ENCODE assay signal across 8 cellular contexts in the genomic region with DNA sequence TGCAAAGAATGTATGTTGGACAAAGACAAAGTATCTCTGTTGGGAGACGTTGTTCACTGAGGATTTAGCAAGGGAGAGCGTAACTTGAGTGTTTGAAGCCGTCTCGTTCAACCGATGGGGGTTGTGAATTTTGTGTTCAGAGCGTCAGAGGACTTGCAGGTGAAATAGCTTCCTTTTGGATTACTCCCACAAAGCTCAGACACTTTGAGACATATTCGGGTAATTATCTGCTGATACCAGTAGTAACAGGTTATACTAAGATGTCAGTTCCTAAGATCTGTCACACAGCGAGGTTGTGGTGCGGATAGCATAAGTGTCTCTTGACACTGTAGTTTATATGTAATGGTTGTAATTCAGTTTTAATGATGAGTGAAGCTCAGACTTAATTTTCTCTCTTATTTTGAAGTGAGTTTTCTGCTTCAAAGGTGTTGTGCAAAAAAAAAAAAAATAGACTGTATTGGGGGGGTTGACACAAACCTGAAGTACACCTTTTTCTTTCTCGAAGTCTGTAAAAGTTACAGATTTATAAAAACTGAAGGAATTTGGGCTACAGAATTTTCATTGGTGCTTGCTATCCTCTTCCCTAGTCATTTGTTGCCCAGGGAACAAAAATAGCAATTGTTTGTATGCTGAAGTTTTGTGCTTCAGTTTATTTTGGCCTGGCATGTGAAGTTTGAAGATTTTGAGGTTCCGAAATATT. TPM values are rescaled to one million over a fixed set of nuclear protein-coding genes. Genes with fewer than 3 reads are reported as not detected.
A peak's percentile ranks its signal among the peaks of the same experiment; 100 is the strongest.
DNase-seq lines count a peak whose midpoint lies in the region; ATAC-seq, FAIRE-seq and TF ChIP-seq lines count a peak whose summit lies in the region.

No MANE protein-coding gene starts in this region.

- TF ChIP-seq EP300 in SK-N-SH (IDR thresholded peaks at IDR 0.05; ENCODE audit: borderline replicate concordance in 1 of 2, low read depth in 1 of 2, low read length in 1 of 2) (no peak), esophagus muscularis mucosa (IDR thresholded peaks at IDR 0.05) (no peak)

- H3K4me1 ChIP-seq in SK-N-SH (ENCODE audit: control insufficient read depth in 1 of 2, insufficient read depth in 2 of 2, low read depth in 1 of 2, low read length in 1 of 2) (peaks cover 21 to 26% of the 10 kb centered on the region in 2 experiments; a peak in 3 of 4 replicates), esophagus muscularis mucosa (peaks cover 37 to 87% (median 73%) of the 10 kb centered on the region in 4 donors), pancreas (peaks cover 13 to 47% (median 25%) of the 10 kb centered on the region in 3 donors)

- H3K9me3 ChIP-seq in SK-N-SH, result no peaks in the 10 kb centered on the region
- H3K9me3 ChIP-seq in esophagus muscularis mucosa, result no peaks in the 10 kb centered on the region
- H3K9me3 ChIP-seq in pancreas, result no peaks in the 10 kb centered on the region

- H3K36me3 ChIP-seq in SK-N-SH (replicated peaks in 1 of 2; ENCODE audit: control insufficient read depth in 1 of 2, insufficient read depth in 2 of 2, low read length in 1 of 2) (peaks cover 0 to 4% of the 10 kb centered on the region in 2 experiments), esophagus muscularis mucosa (no peaks in the 10 kb centered on the region), pancreas (no peaks in the 10 kb centered on the region)

- H3K36me3 Mint-ChIP-seq in T-cell, result peaks cover 3% of the 10 kb centered on the region

- no peak for FAIRE-seq in pancreas (lab: Jason Lieb, UNC)

- POLR2A ChIA-PET in SK-N-SH (lab: Yijun Ruan, JAX) (interaction anchor here (0.9 to 2.2 kb wide), 6 partner anchors 11 to 126 kb away, joined by 3 to 7 read pairs (median 3); no protein-coding TSS in a partner anchor), T-cell (lab: Charles Lee) (interaction anchor here (0.5 to 1.1 kb wide), 13 partner anchors 10 to 284 kb away, joined by 3 to 8 read pairs (median 4); no protein-coding TSS in a partner anchor)

- no peaks in the 10 kb centered on the region for H3K9me3 Mint-ChIP-seq in T-cell

- TF ChIP-seq RAD21 in SK-N-SH (IDR thresholded peaks at IDR 0.05; ENCODE audit: low read length), result no peak

- no peak for ATAC-seq in SK-N-SH treated with all-trans-retinoic acid at 6 μM for 48 hours
- no peak for ATAC-seq in T-cell (replicated peaks in 1 of 4)
- no peak for ATAC-seq in pancreas
- no peak for ATAC-seq in HG02970 (IDR thresholded peaks at IDR 0.05; ENCODE audit: low FRiP score, unreplicated experiment)
- ATAC-seq in GM19455 (IDR thresholded peaks at IDR 0.05; ENCODE audit: unreplicated experiment), result no peak
- no peak for ATAC-seq in HG02981 (IDR thresholded peaks at IDR 0.05; ENCODE audit: unreplicated experiment)

- no peaks in the 10 kb centered on the region for H3K27me3 Mint-ChIP-seq in T-cell

- intact Hi-C loops in esophagus muscularis mucosa (cut with DNase I), result loop anchor here (5.0 to 10.0 kb wide), 3 partner anchors 95 to 152 kb away; a partner anchor contains a TSS
- intact Hi-C loops in pancreas (cut with DNase I), result no loop called here

- peak overlapping the region; percentile 85 for H3K4me2 ChIP-seq in SK-N-SH

- no peak for TF ChIP-seq POLR2A in esophagus muscularis mucosa (IDR thresholded peaks at IDR 0.05; ENCODE audit: low read depth)

- CTCF ChIA-PET in SK-N-SH (lab: Yijun Ruan, JAX), result interaction anchor here (0.8 to 3.3 kb wide), 10 partner anchors 10 to 126 kb away, joined by 3 to 13 read pairs (median 3); no protein-coding TSS in a partner anchor
- CTCF ChIA-PET in T-cell (lab: Charles Lee), result interaction anchor here (0.6 to 1.3 kb wide), 5 partner anchors 23 to 179 kb away, joined by 3 to 5 read pairs (median 3); no protein-coding TSS in a partner anchor

- H3K27me3 ChIP-seq in SK-N-SH (ENCODE audit: insufficient read depth), result no peaks in the 10 kb centered on the region
- H3K27me3 ChIP-seq in esophagus muscularis mucosa, result no peaks in the 10 kb centered on the region
- H3K27me3 ChIP-seq in pancreas, result no peaks in the 10 kb centered on the region

- H3K79me2 ChIP-seq in SK-N-SH (ENCODE audit: insufficient read depth), result peaks cover 61% of the 10 kb centered on the region

- H3K27ac Mint-ChIP-seq in T-cell, result peak overlapping the region; percentile 88 to 91

- H3K4me3 Mint-ChIP-seq in T-cell, result peak overlapping the region; percentile 88 to 92 (median 89)

- H3K4me1 Mint-ChIP-seq in T-cell, result peaks cover 57 to 65% (median 65%) of the 10 kb centered on the region in 3 donors

- H3F3A ChIP-seq in SK-N-SH (replicated peaks; ENCODE audit: insufficient read depth), result peaks cover 39% of the 10 kb centered on the region

- DNase-seq in SK-N-SH, result peak; percentile 17
- DNase-seq in T-cell, result peak in 13 of 34 experiments; percentile 1 to 24 (median 5)
- DNase-seq in esophagus muscularis mucosa (ENCODE audit: extremely low spot score), result no peak
- DNase-seq in pancreas, result no peak

- whole genome bisulfite sequencing in SK-N-SH (ENCODE audit: low lambda C conversion rate), result 17% methylated on average over 11 of the region's 11 CpGs
- 10% methylated on average over 11 of the region's 11 CpGs for WGBS in esophagus muscularis mucosa
- WGBS in pancreas, 2 donors, result 2 to 3% methylated on average over 11 of the region's 11 CpGs

- H3K9me2 ChIP-seq in SK-N-SH, result no peaks in the 10 kb centered on the region

- peaks cover 59% of the 10 kb centered on the region for H4K20me1 ChIP-seq in SK-N-SH (ENCODE audit: insufficient read depth)

- peak overlapping the region; percentile 91 for H3K9ac ChIP-seq in SK-N-SH

- TF ChIP-seq CTCF in SK-N-SH (IDR thresholded peaks at IDR 0.05), result no peak
- TF ChIP-seq CTCF in esophagus muscularis mucosa (IDR thresholded peaks at IDR 0.05), result no peak
- no peak for TF ChIP-seq CTCF in pancreas (IDR thresholded peaks at IDR 0.05)

- no peak overlapping the region for H2AFZ ChIP-seq in SK-N-SH (ENCODE audit: low read depth)

- H3K4me3 ChIP-seq in SK-N-SH (ENCODE audit: low read depth in 2 of 2, low read length in 1 of 2) (peak overlapping the region; percentile 86 to 92), esophagus muscularis mucosa (peak overlapping the region; percentile 86 to 98 (median 90)), pancreas (peak overlapping the region; percentile 79 to 94 (median 86))

- H3K27ac ChIP-seq in SK-N-SH (ENCODE audit: low read depth in 2 of 2, low read length in 1 of 2) (peak overlapping the region; percentile 85 to 95), esophagus muscularis mucosa (replicated peaks in 1 of 4) (peak overlapping the region; percentile 95 to 98 (median 97)), pancreas (peak overlapping the region; percentile 82 to 98 (median 96))

TF ChIP-seq in SK-N-SH, 30 proteins besides CTCF, POLR2A, EP300 and RAD21:
- TF ChIP-seq RFX5 (IDR thresholded peaks at IDR 0.05; ENCODE audit: low read length) (peak; percentile 95), ELF1 (IDR thresholded peaks at IDR 0.05) (no peak), TAF1 (IDR thresholded peaks at IDR 0.05; ENCODE audit: borderline replicate concordance, low read depth, low read length) (no peak), NFIC (IDR thresholded peaks at IDR 0.05; ENCODE audit: borderline replicate concordance) (no peak)

TF ChIP-seq in SK-N-SH treated with all-trans-retinoic acid at 6 μM for 48 hours, 23 proteins besides CTCF, POLR2A, EP300 and RAD21:
- TF ChIP-seq ARNTL (CRISPR knock-in tag; IDR thresholded peaks at IDR 0.05; ENCODE audit: borderline replicate concordance, low read depth) (no peak), OSR1 (CRISPR knock-in tag; IDR thresholded peaks at IDR 0.05) (no peak), ESRRG (CRISPR knock-in tag; IDR thresholded peaks at IDR 0.05) (no peak), GLIS3 (CRISPR knock-in tag; IDR thresholded peaks at IDR 0.05) (no peak), ZNF70 (CRISPR knock-in tag; IDR thresholded peaks at IDR 0.05) (no peak), TOX (CRISPR knock-in tag; IDR thresholded peaks at IDR 0.05; ENCODE audit: borderline replicate concordance) (no peak), ZNF8 (CRISPR knock-in tag; IDR thresholded peaks at IDR 0.05) (no peak)
- TF ChIP-seq, protein P1, sequence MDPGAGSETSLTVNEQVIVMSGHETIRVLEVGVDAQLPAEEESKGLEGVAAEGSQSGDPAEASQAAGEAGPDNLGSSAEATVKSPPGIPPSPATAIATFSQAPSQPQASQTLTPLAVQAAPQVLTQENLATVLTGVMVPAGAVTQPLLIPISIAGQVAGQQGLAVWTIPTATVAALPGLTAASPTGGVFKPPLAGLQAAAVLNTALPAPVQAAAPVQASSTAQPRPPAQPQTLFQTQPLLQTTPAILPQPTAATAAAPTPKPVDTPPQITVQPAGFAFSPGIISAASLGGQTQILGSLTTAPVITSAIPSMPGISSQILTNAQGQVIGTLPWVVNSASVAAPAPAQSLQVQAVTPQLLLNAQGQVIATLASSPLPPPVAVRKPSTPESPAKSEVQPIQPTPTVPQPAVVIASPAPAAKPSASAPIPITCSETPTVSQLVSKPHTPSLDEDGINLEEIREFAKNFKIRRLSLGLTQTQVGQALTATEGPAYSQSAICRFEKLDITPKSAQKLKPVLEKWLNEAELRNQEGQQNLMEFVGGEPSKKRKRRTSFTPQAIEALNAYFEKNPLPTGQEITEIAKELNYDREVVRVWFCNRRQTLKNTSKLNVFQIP (CRISPR knock-in tag; IDR thresholded peaks at IDR 0.05; ENCODE audit: borderline replicate concordance, low read depth), result no peak

RNA-seq across cellular contexts. Expression of a gene that starts 1.7 kb away (rescaled TPM):
- polyA plus RNA-seq in SK-N-SH (2012; rRNA removed), result 36.6 and 44.7 TPM in 2 replicates
- 16.6 and 21.0 TPM in 2 replicates for polyA plus RNA-seq in SK-N-SH (2012; cell fraction: cytosol; rRNA removed)
- 212 and 236 TPM in 2 replicates for polyA plus RNA-seq in SK-N-SH (2012; cell fraction: nucleus; rRNA removed)
- 100 to 1,000 TPM; 122 to 204 (median 137) TPM for total RNA-seq in T-cell
- 10 to 100 TPM; 56.5 to 66.7 (median 61.8) TPM for total RNA-seq in esophagus muscularis mucosa
- 10 to 100 TPM; 32.9 to 57.7 (median 34.5) TPM for total RNA-seq in pancreas
- polyA plus RNA-seq in pancreas, result 10 to 100 TPM; 41.5 to 49.4 TPM
